8 cellular contexts compared by ENCODE assay signal in genomic region chr2:200811336-200812121, GRCh38. TPM values are rescaled to one million over a fixed set of nuclear protein-coding genes. Genes with fewer than 3 reads are reported as not detected.
DNase-seq lines count a peak whose midpoint lies in the region; TF ChIP-seq lines count a peak whose summit lies in the region.

TSS of gene BZW1 (plus strand) at chr2:200811910. CDS start at chr2:200813218, 1,308 bp downstream.

- H3K27me3 ChIP-seq in H7 (ENCODE audit: control insufficient read depth, insufficient read depth, low read length), result no peaks in the 10 kb centered on the region

- TF ChIP-seq CTCF in fibroblast of pulmonary artery (IDR thresholded peaks at IDR 0.05; ENCODE audit: low read length, missing control alignments) (no peak), nephron (IDR thresholded peaks at IDR 0.05; ENCODE audit: unreplicated experiment in 3 of 3) (no peak)

- H3K27me3 Mint-ChIP-seq in nephron (ENCODE audit: low read depth), result no peaks in the 10 kb centered on the region
- no peaks in the 10 kb centered on the region for H3K27me3 Mint-ChIP-seq in stimulated activated naive CD8-positive, alpha-beta T cell treated with anti-CD3 and anti-CD28 coated beads, Interleukin-15, Interleukin-2, amounts not matched to agents 100 ng/mL and 50 ng/mL, for 24 hours

- peak within 1 kb of the TSS; percentile 95 to 97 (median 96) for H3K4me3 Mint-ChIP-seq in nephron
- peak within 1 kb of the TSS; percentile 91 for H3K4me3 Mint-ChIP-seq in stimulated activated naive CD8-positive, alpha-beta T cell treated with anti-CD3 and anti-CD28 coated beads, Interleukin-15, Interleukin-2, amounts not matched to agents 100 ng/mL and 50 ng/mL, for 24 hours

- H3K36me3 Mint-ChIP-seq in nephron (ENCODE audit: low read depth), result peaks cover 34% of the 10 kb centered on the region
- H3K36me3 Mint-ChIP-seq in stimulated activated naive CD8-positive, alpha-beta T cell treated with anti-CD3 and anti-CD28 coated beads, Interleukin-15, Interleukin-2, amounts not matched to agents 100 ng/mL and 50 ng/mL, for 24 hours (ENCODE audit: low read depth), result peaks cover 43% of the 10 kb centered on the region

- H3K36me3 ChIP-seq in H7 (replicated peaks; ENCODE audit: control insufficient read depth, insufficient read depth, low read length), result peaks cover 17% of the 10 kb centered on the region

- no peaks in the 10 kb centered on the region for H3K9me3 Mint-ChIP-seq in nephron
- H3K9me3 Mint-ChIP-seq in stimulated activated naive CD8-positive, alpha-beta T cell treated with anti-CD3 and anti-CD28 coated beads, Interleukin-15, Interleukin-2, amounts not matched to agents 100 ng/mL and 50 ng/mL, for 24 hours, result no peaks in the 10 kb centered on the region

- H3K4me3 ChIP-seq in H7 (ENCODE audit: insufficient read depth, low read depth, low read length) (peak within 1 kb of the TSS; percentile 84), fibroblast of pulmonary artery (replicated peaks; ENCODE audit: low read depth, low read length) (peak within 1 kb of the TSS; percentile 87)

- H3K27ac Mint-ChIP-seq in nephron, result peak within 1 kb of the TSS; percentile 97 to 98 (median 97)
- peak within 1 kb of the TSS; percentile 98 for H3K27ac Mint-ChIP-seq in stimulated activated naive CD8-positive, alpha-beta T cell treated with anti-CD3 and anti-CD28 coated beads, Interleukin-15, Interleukin-2, amounts not matched to agents 100 ng/mL and 50 ng/mL, for 24 hours

- H3K4me1 Mint-ChIP-seq in nephron, result peaks cover 30% of the 10 kb centered on the region
- H3K4me1 Mint-ChIP-seq in stimulated activated naive CD8-positive, alpha-beta T cell treated with anti-CD3 and anti-CD28 coated beads, Interleukin-15, Interleukin-2, amounts not matched to agents 100 ng/mL and 50 ng/mL, for 24 hours (ENCODE audit: low read depth), result peaks cover 57% of the 10 kb centered on the region

- DNase-seq in ELF-1 (ENCODE audit: low read depth, low spot score), result peak; percentile 96
- peak; percentile 99 for DNase-seq in H7
- peak; percentile 93 for DNase-seq in M059J (ENCODE audit: low read depth)
- DNase-seq in SHP77 (lab: John Stamatoyannopoulos, UW), result peak; percentile 88 to 93
- peak; percentile 95 for DNase-seq in activated effector memory CD4-positive, alpha-beta T cell treated with Interleukin-2 at 50 U/mL for 16 hours
- DNase-seq in fibroblast of pulmonary artery (ENCODE audit: low read depth), result peak; percentile 98

RNA-seq across cellular contexts. Expression of gene BZW1, which starts in this region (rescaled TPM):
- total RNA-seq in H7 (2014; rRNA removed; shearing (Covaris generic)), result 320 and 349 TPM in 2 replicates
- total RNA-seq in M059J (2014; rRNA removed; shearing (Covaris generic)), result 448 and 553 TPM in 2 replicates

Comparison
In these comparisons a context has a peak if more than half of its experiments do, and no peak if none do; other contexts are left out.
1. Peak in every context shown above with its lines: DNase-seq and H3K4me3 ChIP-seq.